In genomic region chr1:204697893-204698292, GRCh38 we compare ENCODE assay signal across 17 cellular contexts. TPM values are rescaled to one million over a fixed set of nuclear protein-coding genes. Genes with fewer than 3 reads are reported as not detected.
A peak's percentile ranks its signal among the peaks of the same experiment; 100 is the strongest.
DNase-seq lines count a peak whose midpoint lies in the region; ATAC-seq and TF ChIP-seq lines count a peak whose summit lies in the region.
"Had no signal": no experiment of that assay in that cellular context is flagged by ENCODE, and none has a peak within 500 bp of the region (broad histone marks: within the 10 kb centered on the region; RNA-seq: fewer than 3 reads in every experiment).

No MANE protein-coding gene starts in this region.

- DNase-seq in LNCaP clone FGC (ENCODE audit: low read depth) (peak; percentile 1), cerebellum (ENCODE audit: low spot score) (peak; percentile 55), left lobe of liver (ENCODE audit: low spot score) (no peak), HT-29 (ENCODE audit: low spot score) (no peak), GM03348 (ENCODE audit: low spot score) (no peak)
- DNase-seq: BE2C; CD8-positive, alpha-beta memory T cell; H7; IMR-90; NCI-H1092; NCI-H1694; NCI-H748 treated with DMSO at 0.1 percent for 48 hours; SHP77 treated with DMSO at 0.1 percent for 48 hours had no signal

- no peaks in the 10 kb centered on the region for H3K27me3 ChIP-seq in BLaER1
- H3K27me3 ChIP-seq: BE2C had no signal

- H3K4me2 ChIP-seq in BLaER1 = peak overlapping the region; percentile 63

- H3K4me3 ChIP-seq in BLaER1 = no peak overlapping the region
- H3K4me3 ChIP-seq in LNCaP clone FGC (ENCODE audit: low read depth, low read length) = no peak overlapping the region

- H3K27ac ChIP-seq in BLaER1 = no peak overlapping the region

- ATAC-seq in left lobe of liver (peak; percentile 73), GM18505 (IDR thresholded peaks at IDR 0.05; ENCODE audit: unreplicated experiment) (no peak), GM21825 (IDR thresholded peaks at IDR 0.05; ENCODE audit: unreplicated experiment) (no peak)
- ATAC-seq: Panc1 had no signal

- no peak for TF ChIP-seq CTCF in LNCaP clone FGC (IDR thresholded peaks at IDR 0.05; ENCODE audit: control insufficient read depth, extremely low read depth, insufficient read depth)

- TF ChIP-seq POLR2A in GM18505 (IDR thresholded peaks at IDR 0.05; ENCODE audit: borderline replicate concordance, extremely low read depth, insufficient read depth, insufficient read length) = no peak

- no peaks in the 10 kb centered on the region for H4K20me1 ChIP-seq in BLaER1

- no peaks in the 10 kb centered on the region for H3K36me3 ChIP-seq in BLaER1
- H3K36me3 ChIP-seq: BE2C had no signal

- H3K9me3 ChIP-seq in BLaER1 = no peaks in the 10 kb centered on the region
- H3K9me3 ChIP-seq: BE2C had no signal

- H3K4me1 ChIP-seq in BLaER1 = peaks cover 60% of the 10 kb centered on the region
- H3K4me1 ChIP-seq: BE2C had no signal

- H3K9ac ChIP-seq in BLaER1 = no peak overlapping the region

RNA-seq across cellular contexts. Expression of gene LRRN2, which starts 12.4 kb away (rescaled TPM):
- total RNA-seq in cerebellum = 10.8 TPM
- total RNA-seq in left lobe of liver = 0.15 TPM
- 0.05 TPM in 1 of 2 replicates, not detected in the other for total RNA-seq in HT-29 (2014; rRNA removed; shearing (Covaris generic))
- total RNA-seq: CD8-positive, alpha-beta memory T cell; IMR-90 had no signal

Comparison
In these comparisons a context has a peak if more than half of its experiments do, and no peak if none do; other contexts are left out.
1. DNase-seq: peak in LNCaP clone FGC (single experiment) and cerebellum (single experiment); none in left lobe of liver (single experiment), HT-29 (single experiment) and GM03348 (single experiment).
2. RNA of gene LRRN2, which starts 12.4 kb away (total RNA-seq): 10.8 TPM in cerebellum (single experiment); 0.15 TPM in left lobe of liver (single experiment) and 0.05 TPM in HT-29; every median in the first group is over 10 times any median in the second.